In the genomic region with DNA sequence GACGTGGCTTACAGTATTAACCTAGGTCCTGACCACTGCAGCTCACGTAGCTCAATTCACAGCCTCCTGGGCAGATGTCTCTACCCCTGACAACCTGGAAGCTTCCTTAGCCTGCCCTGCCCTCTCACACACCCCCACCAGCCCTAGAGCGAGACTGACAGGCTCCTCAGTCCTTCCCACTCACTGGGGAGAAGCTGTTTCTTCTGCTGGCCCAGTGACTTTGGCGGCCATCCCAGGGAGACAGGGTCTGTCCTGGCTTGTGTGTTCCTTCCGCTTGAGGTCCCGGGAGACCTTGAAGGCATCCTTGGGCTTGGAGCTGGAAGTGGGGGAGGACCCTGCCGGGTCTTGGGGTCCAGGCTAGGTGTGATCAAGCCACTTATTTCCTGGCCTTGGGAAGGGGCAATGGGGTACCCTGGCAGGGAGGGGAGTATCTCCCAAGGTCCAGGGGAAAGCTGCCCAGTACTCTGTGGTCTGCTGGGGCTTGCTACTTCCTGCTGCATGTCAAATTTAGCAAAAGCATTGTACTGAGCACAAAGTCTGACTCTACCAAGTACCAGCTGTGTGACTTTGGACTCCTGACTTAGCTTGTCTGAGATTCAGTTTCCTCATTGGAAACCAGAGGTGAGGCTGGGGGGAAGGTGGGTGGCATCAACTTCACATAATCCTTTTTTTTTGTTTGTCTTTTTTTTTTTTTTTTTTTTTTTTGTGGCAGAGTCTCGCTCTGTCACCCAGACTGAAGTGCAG, we compare ENCODE assay signal across 9 cellular contexts. TPM values are rescaled to one million over a fixed set of nuclear protein-coding genes. Genes with fewer than 3 reads are reported as not detected.
A peak's percentile ranks its signal among the peaks of the same experiment; 100 is the strongest.
DNase-seq lines count a peak whose midpoint lies in the region; ATAC-seq, FAIRE-seq and TF ChIP-seq lines count a peak whose summit lies in the region.
"Had no signal": no experiment of that assay in that cellular context is flagged by ENCODE, and none has a peak within 500 bp of the region (broad histone marks: within the 10 kb centered on the region; RNA-seq: fewer than 3 reads in every experiment).

No MANE protein-coding gene starts in this region.

- TF ChIP-seq CTCF in activated CD8-positive, alpha-beta T cell treated with anti-CD3 and anti-CD28 coated beads for 36 hours (IDR thresholded peaks at IDR 0.05) = no peak
- TF ChIP-seq CTCF in heart right ventricle (IDR thresholded peaks at IDR 0.05) = no peak
- TF ChIP-seq CTCF in D721Med (IDR thresholded peaks at IDR 0.05; ENCODE audit: insufficient read depth, missing control alignments) = no peak

- POLR2A ChIA-PET in activated CD8-positive, alpha-beta T cell treated with anti-CD3 and anti-CD28 coated beads for 36 hours (lab: Charles Lee) = interaction anchor here (0.9 to 1.0 kb wide), 2 partner anchors 12 to 47 kb away, joined by 3 to 5 read pairs; no protein-coding TSS in a partner anchor

- ATAC-seq in activated CD8-positive, alpha-beta T cell treated with anti-CD3 and anti-CD28 coated beads for 36 hours = no peak
- ATAC-seq in heart right ventricle (peak in 6 of 8 donors; percentile 0 to 37 (median 8)), left lobe of liver (no peak)

- no peak overlapping the region for H3K9ac ChIP-seq in skeletal muscle satellite cell (ENCODE audit: low read depth, low read length)

- DNase-seq in H7 = peak; percentile 25
- no peak for DNase-seq in activated CD8-positive, alpha-beta T cell treated with anti-CD3 and anti-CD28 coated beads for 36 hours
- DNase-seq in heart right ventricle = peak; percentile 65 to 66
- no peak for DNase-seq in D721Med (ENCODE audit: insufficient read length, low spot score)
- DNase-seq in RPMI8226 = no peak
- no peak for DNase-seq in left lobe of liver (ENCODE audit: low spot score)
- DNase-seq in effector CD8-positive, alpha-beta T cell (lab: John Stamatoyannopoulos, UW) = no peak
- DNase-seq: stimulated activated CD4-positive, alpha-beta T cell treated with anti-CD3 and anti-CD28 coated beads, Interleukin-2, amount 100 ng/mL, for 24 hours had no signal

- H3K36me3 ChIP-seq in H7 (replicated peaks; ENCODE audit: control insufficient read depth, insufficient read depth, low read length) (peaks cover 5% of the 10 kb centered on the region), heart right ventricle (peaks cover 0 to 34% (median 21%) of the 10 kb centered on the region in 9 donors), skeletal muscle satellite cell (ENCODE audit: insufficient read depth, low read length) (peaks cover 23% of the 10 kb centered on the region)

- peak overlapping the region; percentile 86 for H3K4me3 Mint-ChIP-seq in activated CD8-positive, alpha-beta T cell treated with anti-CD3 and anti-CD28 coated beads for 36 hours

- 35 to 51% methylated on average over 8 of the region's 8 CpGs for WGBS in heart right ventricle, 2 donors

- peaks cover 8 to 34% (median 23%) of the 10 kb centered on the region in 9 donors for H3K4me1 ChIP-seq in heart right ventricle
- peaks cover 18% of the 10 kb centered on the region for H3K4me1 ChIP-seq in skeletal muscle satellite cell (ENCODE audit: control insufficient read depth, insufficient read depth, low read length)

- H3K9me3 ChIP-seq in heart right ventricle (no peaks in the 10 kb centered on the region), skeletal muscle satellite cell (replicated peaks; ENCODE audit: low read length) (no peaks in the 10 kb centered on the region)

- peak overlapping the region; percentile 96 for H3K4me2 ChIP-seq in skeletal muscle satellite cell (ENCODE audit: low read length)

- intact Hi-C loops in activated CD8-positive, alpha-beta T cell treated with anti-CD3 and anti-CD28 coated beads for 36 hours (cut with micrococcal nuclease) = no loop called here
- intact Hi-C loops in heart right ventricle (cut with DNase I) = no loop called here

- no peak for FAIRE-seq in D721Med (lab: Jason Lieb, UNC)

- CTCF ChIA-PET in activated CD8-positive, alpha-beta T cell treated with anti-CD3 and anti-CD28 coated beads for 36 hours (lab: Charles Lee) = interaction anchor here (0.9 to 1.2 kb wide), 2 partner anchors 10 to 17 kb away, joined by 3 read pairs; partner anchors contain the start of gene SH3GLB2

- no peaks in the 10 kb centered on the region for H3K27me3 ChIP-seq in H7 (ENCODE audit: control insufficient read depth, insufficient read depth, low read length)
- H3K27me3 ChIP-seq in heart right ventricle = no peaks in the 10 kb centered on the region
- no peaks in the 10 kb centered on the region for H3K27me3 ChIP-seq in skeletal muscle satellite cell (ENCODE audit: control insufficient read depth, insufficient read depth, low read length)

- no peaks in the 10 kb centered on the region for H3K9me3 Mint-ChIP-seq in activated CD8-positive, alpha-beta T cell treated with anti-CD3 and anti-CD28 coated beads for 36 hours

- no peak overlapping the region for H3K4me3 ChIP-seq in H7 (ENCODE audit: insufficient read depth, low read depth, low read length)
- peak overlapping the region in 8 of 10 donors; percentile 8 to 99 (median 94) for H3K4me3 ChIP-seq in heart right ventricle
- H3K4me3 ChIP-seq in skeletal muscle satellite cell (ENCODE audit: low read length) = peak overlapping the region; percentile 98

- no peaks in the 10 kb centered on the region for H3K27me3 Mint-ChIP-seq in activated CD8-positive, alpha-beta T cell treated with anti-CD3 and anti-CD28 coated beads for 36 hours

- peaks cover 29% of the 10 kb centered on the region for H3K4me1 Mint-ChIP-seq in activated CD8-positive, alpha-beta T cell treated with anti-CD3 and anti-CD28 coated beads for 36 hours (ENCODE audit: low read depth)

- H3K27ac Mint-ChIP-seq in activated CD8-positive, alpha-beta T cell treated with anti-CD3 and anti-CD28 coated beads for 36 hours = no peak overlapping the region

- peak overlapping the region in 9 of 10 donors; percentile 75 to 91 (median 86) for H3K27ac ChIP-seq in heart right ventricle

- H3K36me3 Mint-ChIP-seq in activated CD8-positive, alpha-beta T cell treated with anti-CD3 and anti-CD28 coated beads for 36 hours (ENCODE audit: low read depth) = peaks cover 7% of the 10 kb centered on the region

RNA-seq across cellular contexts. Expression of gene MIGA2, which starts 1.9 kb away (rescaled TPM):
- 26.4 and 33.8 TPM in 2 replicates for total RNA-seq in H7 (2014; rRNA removed; shearing (Covaris generic))
- 10 to 100 TPM; 34.6 to 35.8 TPM for total RNA-seq in activated CD8-positive, alpha-beta T cell treated with anti-CD3 and anti-CD28 coated beads for 36 hours
- total RNA-seq in heart right ventricle = 10 to 100 TPM; 30.4 to 46.0 (median 34.5) TPM
- polyA plus RNA-seq in heart right ventricle = 10 to 100 TPM; 39.6 to 44.4 TPM
- total RNA-seq in skeletal muscle satellite cell (2012; rRNA removed) = 15.7 and 16.2 TPM in 2 replicates
- 22.1 TPM for total RNA-seq in left lobe of liver

RNA-seq across cellular contexts. Expression of gene SH3GLB2, which starts 10.2 kb away (rescaled TPM):
- 79.1 and 80.1 TPM in 2 replicates for total RNA-seq in H7 (2014; rRNA removed; shearing (Covaris generic))
- 10 to 100 TPM; 49.3 to 50.8 TPM for total RNA-seq in activated CD8-positive, alpha-beta T cell treated with anti-CD3 and anti-CD28 coated beads for 36 hours
- total RNA-seq in heart right ventricle (10 to 100 TPM; 25.2 to 40.5 (median 31.5) TPM), left lobe of liver (31.3 TPM)
- polyA plus RNA-seq in heart right ventricle = 10 to 100 TPM; 34.1 to 51.3 TPM
- 24.6 and 27.7 TPM in 2 replicates for total RNA-seq in skeletal muscle satellite cell (2012; rRNA removed)

RNA-seq across cellular contexts. Expression of gene DOLPP1, which starts 42.6 kb away (rescaled TPM):
- 41.3 and 42.5 TPM in 2 replicates for total RNA-seq in H7 (2014; rRNA removed; shearing (Covaris generic))
- 10 to 100 TPM; 12.7 to 15.2 TPM for total RNA-seq in activated CD8-positive, alpha-beta T cell treated with anti-CD3 and anti-CD28 coated beads for 36 hours
- total RNA-seq in heart right ventricle (1 to 10 TPM; 3.1 to 7.0 (median 5.0) TPM), left lobe of liver (21.7 TPM)
- 1 to 10 TPM; 3.8 to 8.1 TPM for polyA plus RNA-seq in heart right ventricle
- 8.6 and 10.5 TPM in 2 replicates for total RNA-seq in skeletal muscle satellite cell (2012; rRNA removed)

Comparison
In these comparisons a context has a peak if more than half of its experiments do, and no peak if none do; other contexts are left out.
1. DNase-seq: peak in H7 (single experiment) and heart right ventricle (2 of 2); none in activated CD8-positive, alpha-beta T cell treated with anti-CD3 and anti-CD28 coated beads for 36 hours (single experiment), D721Med (single experiment), RPMI8226 (single experiment), left lobe of liver (single experiment) and effector CD8-positive, alpha-beta T cell (single experiment).
2. ATAC-seq: peak in heart right ventricle (6 of 8); none in activated CD8-positive, alpha-beta T cell treated with anti-CD3 and anti-CD28 coated beads for 36 hours (single experiment) and left lobe of liver (single experiment).